16 cellular contexts compared by ENCODE assay signal in the genomic region with DNA sequence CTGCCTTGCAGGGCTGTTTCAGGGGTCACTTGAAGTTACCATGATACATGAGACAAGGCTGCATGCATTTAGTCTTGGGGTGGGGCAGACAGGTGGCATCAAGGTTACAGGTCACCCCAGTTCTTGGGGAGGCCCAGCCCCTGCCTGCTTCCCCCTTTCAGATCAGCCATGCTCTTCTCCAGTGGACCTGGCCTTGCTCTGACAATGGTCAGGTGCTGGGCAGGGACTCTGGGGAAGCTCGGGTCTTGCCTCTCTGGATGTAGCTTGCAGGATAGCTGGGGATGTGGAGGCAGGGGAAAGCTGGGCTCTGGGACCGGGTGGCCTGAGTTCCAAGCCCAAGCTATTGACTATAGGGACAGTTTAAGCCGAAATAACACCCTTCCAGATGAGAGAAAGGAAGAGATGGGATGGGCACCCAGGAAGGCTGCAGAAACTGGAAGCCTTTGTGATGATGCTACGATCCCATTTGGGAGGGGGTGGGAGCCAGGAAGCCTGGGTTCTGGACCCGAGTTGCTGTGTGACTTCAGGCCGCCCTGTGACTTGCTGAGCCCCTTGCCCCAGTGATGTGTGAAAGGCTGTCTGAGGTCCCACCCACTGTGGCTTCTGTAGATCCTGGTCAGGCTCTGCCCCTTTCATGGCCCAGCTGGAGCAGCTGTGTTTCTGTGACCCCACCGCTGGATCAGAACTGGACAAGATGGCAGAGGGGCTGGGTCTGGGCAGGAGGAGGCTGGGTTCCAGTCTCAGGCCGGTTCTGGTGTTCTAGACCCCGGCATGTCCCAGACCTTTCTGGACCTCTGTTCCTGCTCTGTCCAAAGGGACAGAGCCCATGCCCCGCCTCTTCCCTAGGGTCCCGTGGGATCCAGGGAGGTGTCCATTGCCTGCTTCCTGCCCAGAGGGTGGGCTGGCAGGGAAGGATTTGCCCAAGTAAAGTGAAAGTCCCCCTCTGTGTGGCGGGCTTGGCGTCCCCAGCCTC. TPM values are rescaled to one million over a fixed set of nuclear protein-coding genes. Genes with fewer than 3 reads are reported as not detected.
A peak's percentile ranks its signal among the peaks of the same experiment; 100 is the strongest.
DNase-seq lines count a peak whose midpoint lies in the region; ATAC-seq and FAIRE-seq lines count a peak whose summit lies in the region.
"Had no signal": no experiment of that assay in that cellular context is flagged by ENCODE, and none has a peak within 500 bp of the region (broad histone marks: within the 10 kb centered on the region; RNA-seq: fewer than 3 reads in every experiment).

No MANE protein-coding gene starts in this region.

- ATAC-seq in right cardiac atrium (no peak), sciatic nerve (no peak), GM18909 (IDR thresholded peaks at IDR 0.05; ENCODE audit: poor library complexity, unreplicated experiment) (no peak)

- H2AFZ ChIP-seq in ACC112 (ENCODE audit: low read length, unreplicated experiment), result no peak overlapping the region

- DNase-seq in adipocyte (ENCODE audit: low read depth), result no peak
- DNase-seq in right cardiac atrium, result peak in 2 of 3 donors; percentile 56 to 58
- DNase-seq in sciatic nerve (ENCODE audit: low spot score), result peak; percentile 54
- no peak for DNase-seq in NCI-H226
- no peak for DNase-seq in inferior parietal cortex (ENCODE audit: extremely low spot score)
- DNase-seq in frontal cortex (ENCODE audit: low spot score in 2 of 2), result no peak
- DNase-seq: ACHN; activated CD8-positive, alpha-beta memory T cell treated with anti-CD3 and anti-CD28 coated beads for 24 hours; dermis blood vessel endothelial cell; NCI-H510A; OCI-M1 had no signal

- H3K79me2 ChIP-seq in ACC112 (ENCODE audit: control insufficient read depth, insufficient read depth, low read length, unreplicated experiment), result peaks cover 35% of the 10 kb centered on the region

- H3K9me3 ChIP-seq in adipocyte (ENCODE audit: control insufficient read depth, low read length) (no peaks in the 10 kb centered on the region), right cardiac atrium (ENCODE audit: control insufficient read depth, low read length) (no peaks in the 10 kb centered on the region)
- H3K9me3 ChIP-seq: ascending aorta had no signal

- H3K4me3 ChIP-seq in ACC112 (ENCODE audit: low read depth, low read length) (peak overlapping the region; percentile 88), adipocyte (ENCODE audit: low read length) (peak overlapping the region; percentile 81), right cardiac atrium (ENCODE audit: low read length) (no peak overlapping the region)
- H3K4me3 ChIP-seq: lung had no signal

- WGBS in right cardiac atrium, result 86% methylated on average over 13 of the region's 13 CpGs

- no peak for FAIRE-seq in frontal cortex (lab: Jason Lieb, UNC)
- FAIRE-seq: GM12891 had no signal

- H3K9ac ChIP-seq in adipocyte (ENCODE audit: low read length), result peak overlapping the region; percentile 87

- intact Hi-C loops in right cardiac atrium (cut with DNase I) (loop anchor here in 1 of 4 donors (10.0 kb wide), 1 partner anchor 59 kb away; no protein-coding TSS in a partner anchor), sciatic nerve (cut with DNase I) (no loop called here)

- H3K4me1 ChIP-seq in ACC112 (ENCODE audit: control insufficient read depth, insufficient read depth, low read length, unreplicated experiment), result peaks cover 72% of the 10 kb centered on the region
- peaks cover 72% of the 10 kb centered on the region for H3K4me1 ChIP-seq in adipocyte (ENCODE audit: control insufficient read depth, insufficient read depth, low read length)
- H3K4me1 ChIP-seq in right cardiac atrium (ENCODE audit: control insufficient read depth, insufficient read depth, low read length), result peaks cover 6% of the 10 kb centered on the region

- H3K27ac ChIP-seq in ACC112 (ENCODE audit: low read depth, low read length) (no peak overlapping the region), right cardiac atrium (ENCODE audit: low read length) (no peak overlapping the region)

- H3K27me3 ChIP-seq in ACC112 (ENCODE audit: insufficient read depth, low read length) (no peaks in the 10 kb centered on the region), adipocyte (replicated peaks; ENCODE audit: control insufficient read depth, insufficient read depth, low read length) (no peaks in the 10 kb centered on the region), right cardiac atrium (ENCODE audit: control insufficient read depth, insufficient read depth) (no peaks in the 10 kb centered on the region)
- H3K27me3 ChIP-seq: ascending aorta had no signal

- H3K36me3 ChIP-seq in ACC112 (ENCODE audit: insufficient read depth, low read length) (no peaks in the 10 kb centered on the region), adipocyte (ENCODE audit: control insufficient read depth, insufficient read depth, low read length, severe bottlenecking) (peaks cover 14% of the 10 kb centered on the region)
- H3K36me3 ChIP-seq: ascending aorta had no signal

RNA-seq across cellular contexts. Expression of a gene that starts 2.1 kb away (rescaled TPM):
- total RNA-seq in right cardiac atrium, result 10 to 100 TPM; 41.5 to 51.3 (median 49.4) TPM
- polyA plus RNA-seq in right cardiac atrium, result 46.7 TPM
- total RNA-seq in sciatic nerve, result 142 TPM
- total RNA-seq in frontal cortex, result 11.8 TPM

RNA-seq across cellular contexts. Expression of a gene that starts 30.9 kb away (rescaled TPM):
- total RNA-seq in right cardiac atrium (1 to 10 TPM in 3 of 4 donors, under 1 TPM in 1; 0.63 to 2.5 (median 1.1) TPM), sciatic nerve (3.3 TPM), frontal cortex (0.82 TPM)
- polyA plus RNA-seq in right cardiac atrium, result 1.4 TPM
- total RNA-seq: ascending aorta, dermis blood vessel endothelial cell had no signal

RNA-seq across cellular contexts. Expression of a gene that starts 41.4 kb away (rescaled TPM):
- total RNA-seq in right cardiac atrium, result not detected
- not detected for polyA plus RNA-seq in right cardiac atrium
- not detected for total RNA-seq in sciatic nerve
- total RNA-seq in frontal cortex, result not detected
- total RNA-seq: ascending aorta, dermis blood vessel endothelial cell, lung had no signal

Comparison
In these comparisons a context has a peak if more than half of its experiments do, and no peak if none do; other contexts are left out.
1. DNase-seq: peak in right cardiac atrium (2 of 3) and sciatic nerve (single experiment); none in adipocyte (single experiment), NCI-H226 (single experiment), inferior parietal cortex (single experiment) and frontal cortex (0 of 2).